Comparison of ENCODE assay signal across 8 cellular contexts in the genomic region with DNA sequence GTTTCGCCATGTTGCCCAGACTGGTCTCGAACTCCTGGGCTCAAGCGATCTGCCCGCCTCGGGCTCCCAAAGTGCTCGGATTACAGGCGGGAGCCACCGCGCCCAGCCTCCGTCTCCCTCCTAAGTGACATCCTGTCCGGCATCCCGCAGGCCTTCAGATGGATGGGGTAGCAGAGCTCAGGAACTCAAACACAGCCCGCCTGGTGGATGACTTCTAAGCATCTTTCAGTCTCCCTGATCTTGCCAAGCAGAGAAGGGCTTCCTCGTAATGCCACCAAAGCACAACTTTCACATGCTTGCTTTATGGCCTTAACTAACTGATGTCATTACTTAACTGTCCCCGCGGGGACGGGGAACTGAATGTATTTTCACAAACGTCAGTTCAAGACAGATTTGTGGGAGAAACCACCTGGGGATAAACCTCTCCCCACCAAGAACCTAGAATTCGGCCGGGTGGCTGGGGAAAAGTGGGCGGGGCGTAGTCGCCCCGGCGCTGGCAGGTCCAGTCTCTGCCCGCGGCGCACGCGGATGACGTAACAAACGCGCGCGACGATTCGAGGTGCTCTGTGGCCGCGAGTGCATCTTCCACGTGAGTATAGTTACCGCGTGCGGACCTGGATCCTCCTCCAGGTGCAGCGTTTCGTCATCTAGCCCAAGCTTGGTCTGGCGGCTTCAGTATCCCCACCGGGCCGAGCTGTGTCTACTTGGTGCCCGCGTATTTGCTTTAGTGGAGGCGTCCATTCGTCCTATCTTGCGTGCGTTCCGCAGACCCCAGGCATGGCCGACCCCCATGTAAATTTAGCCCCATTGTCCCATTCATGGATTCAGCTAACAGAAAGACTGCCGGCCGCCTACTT. TPM values are rescaled to one million over a fixed set of nuclear protein-coding genes. Genes with fewer than 3 reads are reported as not detected.
DNase-seq lines count a peak whose midpoint lies in the region; ATAC-seq and TF ChIP-seq lines count a peak whose summit lies in the region.

A gene with protein sequence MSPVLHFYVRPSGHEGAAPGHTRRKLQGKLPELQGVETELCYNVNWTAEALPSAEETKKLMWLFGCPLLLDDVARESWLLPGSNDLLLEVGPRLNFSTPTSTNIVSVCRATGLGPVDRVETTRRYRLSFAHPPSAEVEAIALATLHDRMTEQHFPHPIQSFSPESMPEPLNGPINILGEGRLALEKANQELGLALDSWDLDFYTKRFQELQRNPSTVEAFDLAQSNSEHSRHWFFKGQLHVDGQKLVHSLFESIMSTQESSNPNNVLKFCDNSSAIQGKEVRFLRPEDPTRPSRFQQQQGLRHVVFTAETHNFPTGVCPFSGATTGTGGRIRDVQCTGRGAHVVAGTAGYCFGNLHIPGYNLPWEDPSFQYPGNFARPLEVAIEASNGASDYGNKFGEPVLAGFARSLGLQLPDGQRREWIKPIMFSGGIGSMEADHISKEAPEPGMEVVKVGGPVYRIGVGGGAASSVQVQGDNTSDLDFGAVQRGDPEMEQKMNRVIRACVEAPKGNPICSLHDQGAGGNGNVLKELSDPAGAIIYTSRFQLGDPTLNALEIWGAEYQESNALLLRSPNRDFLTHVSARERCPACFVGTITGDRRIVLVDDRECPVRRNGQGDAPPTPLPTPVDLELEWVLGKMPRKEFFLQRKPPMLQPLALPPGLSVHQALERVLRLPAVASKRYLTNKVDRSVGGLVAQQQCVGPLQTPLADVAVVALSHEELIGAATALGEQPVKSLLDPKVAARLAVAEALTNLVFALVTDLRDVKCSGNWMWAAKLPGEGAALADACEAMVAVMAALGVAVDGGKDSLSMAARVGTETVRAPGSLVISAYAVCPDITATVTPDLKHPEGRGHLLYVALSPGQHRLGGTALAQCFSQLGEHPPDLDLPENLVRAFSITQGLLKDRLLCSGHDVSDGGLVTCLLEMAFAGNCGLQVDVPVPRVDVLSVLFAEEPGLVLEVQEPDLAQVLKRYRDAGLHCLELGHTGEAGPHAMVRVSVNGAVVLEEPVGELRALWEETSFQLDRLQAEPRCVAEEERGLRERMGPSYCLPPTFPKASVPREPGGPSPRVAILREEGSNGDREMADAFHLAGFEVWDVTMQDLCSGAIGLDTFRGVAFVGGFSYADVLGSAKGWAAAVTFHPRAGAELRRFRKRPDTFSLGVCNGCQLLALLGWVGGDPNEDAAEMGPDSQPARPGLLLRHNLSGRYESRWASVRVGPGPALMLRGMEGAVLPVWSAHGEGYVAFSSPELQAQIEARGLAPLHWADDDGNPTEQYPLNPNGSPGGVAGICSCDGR (N-terminal part only) (plus strand): TSS at position 539 of the 857 bp plus-strand sequence. CDS start 4,649 bp downstream, outside the sequence.

- peak within 1 kb of the TSS; percentile 98 for H2AFZ ChIP-seq in fibroblast of lung (ENCODE audit: low read length)

- peaks cover 4 to 20% (median 13%) of the 10 kb centered on the region in 5 donors for H3K36me3 Mint-ChIP-seq in naive thymus-derived CD4-positive, alpha-beta T cell
- H3K36me3 Mint-ChIP-seq in stimulated activated effector memory CD8-positive, alpha-beta T cell treated with anti-CD3 and anti-CD28 coated beads, Interleukin-12 subunit alpha, Interleukin-12 subunit beta, amount 100 ng/mL, for 72 hours = peaks cover 66% of the 10 kb centered on the region

- intact Hi-C loops in naive thymus-derived CD4-positive, alpha-beta T cell (cut with micrococcal nuclease) = loop anchor here (1.0 to 5.0 kb wide), 10 partner anchors 37 to 562 kb away; a partner anchor contains a TSS

- H4K20me1 ChIP-seq in fibroblast of lung (ENCODE audit: control insufficient read depth, extremely low read depth, insufficient read depth, low read length) = no peaks in the 10 kb centered on the region

- H3K9me3 ChIP-seq in fibroblast of lung (ENCODE audit: control insufficient read depth, insufficient read depth, low read depth, low read length) = no peaks in the 10 kb centered on the region
- H3K9me3 ChIP-seq in naive thymus-derived CD4-positive, alpha-beta T cell (ENCODE audit: control insufficient read depth in 2 of 3, low read length in 3 of 3) = no peaks in the 10 kb centered on the region

- peaks cover 4% of the 10 kb centered on the region for H3K4me1 ChIP-seq in fibroblast of lung (ENCODE audit: control insufficient read depth, extremely low read depth, insufficient read depth, low read length)
- peaks cover 28 to 35% of the 10 kb centered on the region in 2 donors for H3K4me1 ChIP-seq in naive thymus-derived CD4-positive, alpha-beta T cell (ENCODE audit: control insufficient read depth in 2 of 2, insufficient read depth in 2 of 2, low read length in 2 of 2)

- peak within 1 kb of the TSS; percentile 92 to 100 (median 99) for H3K4me3 Mint-ChIP-seq in naive thymus-derived CD4-positive, alpha-beta T cell
- H3K4me3 Mint-ChIP-seq in stimulated activated effector memory CD8-positive, alpha-beta T cell treated with anti-CD3 and anti-CD28 coated beads, Interleukin-12 subunit alpha, Interleukin-12 subunit beta, amount 100 ng/mL, for 72 hours = peak within 1 kb of the TSS; percentile 95

- TF ChIP-seq CTCF in fibroblast of lung (conservative IDR thresholded peaks at IDR 0.05 in 1 of 2, IDR thresholded peaks at IDR 0.05 in 1 of 2; ENCODE audit: low read depth in 1 of 2, low read length in 2 of 2) = no peak

- H3K27ac ChIP-seq in fibroblast of lung (ENCODE audit: insufficient read depth, low read length) = peak within 1 kb of the TSS; percentile 97
- H3K27ac ChIP-seq in naive thymus-derived CD4-positive, alpha-beta T cell (ENCODE audit: low read depth, low read length) = peak within 1 kb of the TSS; percentile 100

- H3K9ac ChIP-seq in fibroblast of lung (ENCODE audit: insufficient read depth, low read length) = peak within 1 kb of the TSS; percentile 78

- CTCF ChIA-PET in naive thymus-derived CD4-positive, alpha-beta T cell (lab: Charles Lee) = interaction anchor here (0.6 to 6.9 kb wide), 5 partner anchors 10 to 389 kb away, joined by 3 to 70 read pairs (median 6); a partner anchor contains a TSS

- H3K4me2 ChIP-seq in fibroblast of lung (ENCODE audit: extremely low read depth, insufficient read depth, low read length) = peak within 1 kb of the TSS; percentile 86

- DNase-seq in DMS114 treated with DMSO at 0.1 percent for 48 hours (lab: John Stamatoyannopoulos, UW; ENCODE audit: unreplicated experiment) (peak; percentile 83), Kasumi-1 (lab: John Stamatoyannopoulos, UW) (peak; percentile 48 to 66), RPMI7951 (ENCODE audit: low read depth) (peak; percentile 87), fibroblast of lung (ENCODE audit: low read depth in 2 of 2) (peak; percentile 90)
- peak; percentile 93 to 96 for DNase-seq in activated T-helper 1 cell treated with anti-CD3 and anti-CD28 coated beads, Interleukin-2, amount 50 U/mL, for 16 hours (ENCODE audit: low read depth in 1 of 2, low spot score in 1 of 2)
- DNase-seq in naive thymus-derived CD4-positive, alpha-beta T cell = peak; percentile 91 to 98 (median 94)
- DNase-seq in stimulated activated effector memory CD8-positive, alpha-beta T cell treated with anti-CD3 and anti-CD28 coated beads, Interleukin-12 subunit alpha, Interleukin-12 subunit beta, amount 100 ng/mL, for 72 hours (ENCODE audit: low spot score in 2 of 2) = peak; percentile 98 to 99

- peak; percentile 47 for ATAC-seq in GM21619 (IDR thresholded peaks at IDR 0.05; ENCODE audit: unreplicated experiment)
- ATAC-seq in naive thymus-derived CD4-positive, alpha-beta T cell = peak; percentile 64
- peak; percentile 80 for ATAC-seq in stimulated activated effector memory CD8-positive, alpha-beta T cell treated with anti-CD3 and anti-CD28 coated beads, Interleukin-12 subunit alpha, Interleukin-12 subunit beta, amount 100 ng/mL, for 72 hours

- POLR2A ChIA-PET in naive thymus-derived CD4-positive, alpha-beta T cell (lab: Charles Lee) = interaction anchor here (0.7 to 8.7 kb wide), 24 partner anchors 9 to 404 kb away, joined by 3 to 436 read pairs (median 14); a partner anchor contains a TSS

- no peaks in the 10 kb centered on the region for H3K27me3 Mint-ChIP-seq in naive thymus-derived CD4-positive, alpha-beta T cell

- peak within 1 kb of the TSS; percentile 97 to 100 (median 98) for H3K4me3 ChIP-seq in fibroblast of lung (replicated peaks in 1 of 4; ENCODE audit: control extremely low read depth in 1 of 4, insufficient read depth in 1 of 4, low read depth in 3 of 4, low read length in 4 of 4)
- H3K4me3 ChIP-seq in naive thymus-derived CD4-positive, alpha-beta T cell (ENCODE audit: low read length) = peak within 1 kb of the TSS; percentile 94

- no peaks in the 10 kb centered on the region for H3K27me3 ChIP-seq in fibroblast of lung (ENCODE audit: control insufficient read depth, insufficient read depth, low read length)
- H3K27me3 ChIP-seq in naive thymus-derived CD4-positive, alpha-beta T cell (ENCODE audit: control insufficient read depth in 2 of 2, insufficient read depth in 2 of 2, low read length in 2 of 2) = no peaks in the 10 kb centered on the region

- peaks cover 0 to 16% (median 0%) of the 10 kb centered on the region in 11 donors for H3K9me3 Mint-ChIP-seq in naive thymus-derived CD4-positive, alpha-beta T cell
- H3K9me3 Mint-ChIP-seq in stimulated activated effector memory CD8-positive, alpha-beta T cell treated with anti-CD3 and anti-CD28 coated beads, Interleukin-12 subunit alpha, Interleukin-12 subunit beta, amount 100 ng/mL, for 72 hours = no peaks in the 10 kb centered on the region

- H3K4me1 Mint-ChIP-seq in naive thymus-derived CD4-positive, alpha-beta T cell = peaks cover 30 to 56% (median 50%) of the 10 kb centered on the region in 7 donors
- H3K4me1 Mint-ChIP-seq in stimulated activated effector memory CD8-positive, alpha-beta T cell treated with anti-CD3 and anti-CD28 coated beads, Interleukin-12 subunit alpha, Interleukin-12 subunit beta, amount 100 ng/mL, for 72 hours = peaks cover 51% of the 10 kb centered on the region

- peaks cover 2% of the 10 kb centered on the region for H3K36me3 ChIP-seq in fibroblast of lung (ENCODE audit: control insufficient read depth, insufficient read depth, low read length)
- H3K36me3 ChIP-seq in naive thymus-derived CD4-positive, alpha-beta T cell (ENCODE audit: control insufficient read depth in 2 of 3, insufficient read depth in 3 of 3, low read length in 3 of 3) = peaks cover 0 to 11% (median 8%) of the 10 kb centered on the region in 3 experiments

- H3K27ac Mint-ChIP-seq in naive thymus-derived CD4-positive, alpha-beta T cell = peak within 1 kb of the TSS; percentile 97 to 100 (median 100)
- H3K27ac Mint-ChIP-seq in stimulated activated effector memory CD8-positive, alpha-beta T cell treated with anti-CD3 and anti-CD28 coated beads, Interleukin-12 subunit alpha, Interleukin-12 subunit beta, amount 100 ng/mL, for 72 hours = peak within 1 kb of the TSS; percentile 98

- peaks cover 29% of the 10 kb centered on the region for H3K79me2 ChIP-seq in fibroblast of lung (ENCODE audit: control insufficient read depth, insufficient read depth, low read length)

RNA-seq across cellular contexts. Expression of the gene that starts here (rescaled TPM):
- 10.5 and 16.8 TPM in 2 replicates for total RNA-seq in RPMI7951 (2014; rRNA removed; shearing (Covaris generic))
- 9.4 and 11.3 TPM in 2 replicates for total RNA-seq in fibroblast of lung
- 9.8 and 20.8 TPM in 2 replicates for polyA plus RNA-seq in fibroblast of lung
- 11.6 and 25.2 TPM in 2 replicates for polyA plus RNA-seq in fibroblast of lung (2012)
- 58.3 and 243 TPM in 2 replicates for polyA minus RNA-seq in fibroblast of lung (ENCODE audit: low replicate concordance)
- total RNA-seq in naive thymus-derived CD4-positive, alpha-beta T cell = 10 to 100 TPM; 31.6 to 68.9 (median 31.9) TPM
- 10 to 100 TPM; 15.2 to 17.4 TPM for polyA plus RNA-seq in naive thymus-derived CD4-positive, alpha-beta T cell

Comparison
In these comparisons a context has a peak if more than half of its experiments do, and no peak if none do; other contexts are left out.
1. Peak in every context shown above with its lines: DNase-seq, ATAC-seq, H3K4me3 ChIP-seq and H3K27ac ChIP-seq.